Comparison of ENCODE assay signal across 8 cellular contexts in genomic region chr16:21820028-21820907, GRCh38. TPM values are rescaled to one million over a fixed set of nuclear protein-coding genes. Genes with fewer than 3 reads are reported as not detected.
A peak's percentile ranks its signal among the peaks of the same experiment; 100 is the strongest.
DNase-seq lines count a peak whose midpoint lies in the region; ATAC-seq, FAIRE-seq and TF ChIP-seq lines count a peak whose summit lies in the region.
"Not testable (repeated sequence)": the region's sequence is repeated elsewhere in the genome, so short reads cannot be mapped to it uniquely, and the experiment has no call there.

No MANE protein-coding gene starts in this region.

- WGBS in smooth muscle cell (ENCODE audit: low lambda C conversion rate): 9% methylated on average over 55 of the region's 55 CpGs

- dilution Hi-C loops in keratinocyte (cut with MboI; ENCODE audit: extremely low pct_ligation_motif_present, low sequenced_read_pairs): not testable (repeated sequence)

- H3K27me3 ChIP-seq in keratinocyte (ENCODE audit: control insufficient read depth, extremely low read depth, insufficient read depth, low read length); smooth muscle cell (ENCODE audit: low read depth): not testable (repeated sequence)

- H3K9me1 ChIP-seq in keratinocyte (ENCODE audit: control insufficient read depth, extremely low read depth, insufficient read depth, low read length): not testable (repeated sequence)

- not testable (repeated sequence) for TF ChIP-seq CTCF in keratinocyte (optimal IDR thresholded peaks at IDR 0.05 in 1 of 3, IDR thresholded peaks at IDR 0.05 in 1 of 3, conservative IDR thresholded peaks at IDR 0.05 in 1 of 3; ENCODE audit: extremely low read depth in 1 of 3, insufficient read depth in 2 of 3, low read length in 3 of 3); smooth muscle cell (IDR thresholded peaks at IDR 0.05; ENCODE audit: borderline replicate concordance, insufficient read depth, poor library complexity, severe bottlenecking)

- H3K36me3 ChIP-seq in keratinocyte (ENCODE audit: control insufficient read depth in 2 of 2, extremely low read depth in 1 of 2, insufficient read depth in 2 of 2, low read length in 2 of 2); smooth muscle cell (ENCODE audit: low read depth): not testable (repeated sequence)

- peak overlapping the region; percentile 31 for H3K27ac ChIP-seq in keratinocyte (ENCODE audit: control insufficient read depth, insufficient read depth, low read length)
- H3K27ac ChIP-seq in smooth muscle cell (ENCODE audit: low read depth): not testable (repeated sequence)

- ATAC-seq in GM18873 (IDR thresholded peaks at IDR 0.05; ENCODE audit: low FRiP score, unreplicated experiment) (peak; percentile 72), HG03135 (IDR thresholded peaks at IDR 0.05; ENCODE audit: unreplicated experiment) (peak; percentile 92)
- ATAC-seq in activated CD4-positive, CD25-positive, alpha-beta regulatory T cell treated with anti-CD3 and anti-CD28 coated beads, Interleukin-2, amount 50 U/mL, for 24 hours: peak; percentile 97 to 98

- H4K20me1 ChIP-seq in keratinocyte (ENCODE audit: control insufficient read depth, extremely low read depth, insufficient read depth, low read length); smooth muscle cell (ENCODE audit: low read depth): not testable (repeated sequence)

- H3K4me1 ChIP-seq in keratinocyte (ENCODE audit: control insufficient read depth, extremely low read depth, insufficient read depth, low read length); smooth muscle cell (ENCODE audit: low read depth): not testable (repeated sequence)

- H2AFZ ChIP-seq in keratinocyte (ENCODE audit: control insufficient read depth, low read length) (peak overlapping the region; percentile 97), smooth muscle cell (ENCODE audit: low read depth) (peak overlapping the region; percentile 92)

- in situ Hi-C loops in ACHN (cut with HindIII; ENCODE audit: low pct_ligation_motif_present, low pct_unique_long_range_greater_than_20kb, low sequenced_read_pairs): not testable (repeated sequence)

- H3K9me3 ChIP-seq in keratinocyte (ENCODE audit: control insufficient read depth, low read depth, low read length); smooth muscle cell (replicated peaks; ENCODE audit: low read depth): not testable (repeated sequence)

- H3K79me2 ChIP-seq in keratinocyte (ENCODE audit: control insufficient read depth, insufficient read depth, low read length); smooth muscle cell (ENCODE audit: low read depth): not testable (repeated sequence)

- peak overlapping the region; percentile 69 for H3K9ac ChIP-seq in keratinocyte (ENCODE audit: control insufficient read depth, extremely low read depth, insufficient read depth, low read length)
- peak overlapping the region; percentile 9 for H3K9ac ChIP-seq in smooth muscle cell (ENCODE audit: low read depth)

- H3K4me2 ChIP-seq in keratinocyte (ENCODE audit: control insufficient read depth, extremely low read depth, insufficient read depth, low read depth, low read length) (peak overlapping the region; percentile 85), smooth muscle cell (peak overlapping the region; percentile 83)

- H3F3A ChIP-seq in smooth muscle cell (ENCODE audit: low read depth): not testable (repeated sequence)

- DNase-seq in ACHN (peak; percentile 73), NCI-H2196 treated with DMSO at 0.1 percent for 48 hours (lab: John Stamatoyannopoulos, UW; ENCODE audit: unreplicated experiment) (peak; percentile 62), smooth muscle cell (lab: John Stamatoyannopoulos, UW; ENCODE audit: unreplicated experiment) (peak; percentile 18)
- DNase-seq in central memory CD4-positive, alpha-beta T cell: peak; percentile 65
- DNase-seq in keratinocyte (ENCODE audit: low read depth, low spot score): not testable (repeated sequence)

- peak overlapping the region; percentile 50 to 76 (median 59) for H3K4me3 ChIP-seq in keratinocyte (ENCODE audit: control insufficient read depth in 2 of 3, extremely low read depth in 1 of 3, insufficient read depth in 2 of 3, low read depth in 1 of 3, low read length in 3 of 3)
- H3K4me3 ChIP-seq in smooth muscle cell: peak overlapping the region; percentile 55

- not testable (repeated sequence) for FAIRE-seq in keratinocyte (lab: Jason Lieb, UNC)

RNA-seq across cellular contexts. Expression of gene NPIPB4, which starts 37.3 kb away (rescaled TPM):
- polyA plus RNA-seq in keratinocyte (8.9 to 30.4 TPM (median 17.2 TPM) in 3 replicates), smooth muscle cell (11.4 and 23.9 TPM in 2 replicates)
- polyA plus RNA-seq in keratinocyte (2011; ENCODE audit: low read depth): 71.5 TPM
- polyA plus RNA-seq in keratinocyte (2011; cell fraction: cytosol; rRNA removed): 6.1 and 6.7 TPM in 2 replicates
- 97.8 and 111 TPM in 2 replicates for polyA plus RNA-seq in keratinocyte (2011; cell fraction: nucleus; rRNA removed)
- 17.5 and 54.5 TPM in 2 replicates for polyA plus RNA-seq in keratinocyte (2012; ENCODE audit: low replicate concordance)
- 28.4 to 111 TPM (median 39.3 TPM) in 3 replicates for polyA minus RNA-seq in keratinocyte
- polyA minus RNA-seq in keratinocyte (2011; cell fraction: cytosol; rRNA and poly(A)+ RNA removed): 9.6 TPM
- polyA minus RNA-seq in keratinocyte (2011; cell fraction: nucleus; rRNA and poly(A)+ RNA removed): 76.6 and 137 TPM in 2 replicates
- 7.3 and 10.8 TPM in 2 replicates for total RNA-seq in smooth muscle cell
